In genomic region chr12:29290475-29290874, GRCh38 we compare ENCODE assay signal across 4 cellular contexts.
DNase-seq lines count a peak whose midpoint lies in the region; ATAC-seq, FAIRE-seq and TF ChIP-seq lines count a peak whose summit lies in the region.
"Not testable (repeated sequence)": the region's sequence is repeated elsewhere in the genome, so short reads cannot be mapped to it uniquely, and the experiment has no call there.

No MANE protein-coding gene starts in this region.

- not testable (repeated sequence) for DNase-seq in WTC11 (ENCODE audit: low spot score); K562 (ENCODE audit: extremely low read depth in 1 of 4, low spot score in 3 of 4)

- not testable (repeated sequence) for H3K79me2 ChIP-seq in K562 (ENCODE audit: control insufficient read depth, insufficient read depth, low read length)

- not testable (repeated sequence) for H3K36me3 ChIP-seq in HEK293 (ENCODE audit: control insufficient read depth in 2 of 2, insufficient read depth in 1 of 2, low read length in 2 of 2); K562 (ENCODE audit: control insufficient read depth, insufficient read depth, low read length)

- H3K9me3 ChIP-seq in HEK293 (ENCODE audit: control insufficient read depth, insufficient read depth, low read depth, low read length); K562 (replicated peaks; ENCODE audit: control insufficient read depth, insufficient read depth, low read depth, low read length): not testable (repeated sequence)

- BruUV-seq in K562 (replicated peaks; lab: Mats Ljungman, UMichigan), result not testable (repeated sequence)

- not testable (repeated sequence) for TF ChIP-seq POLR2A in K562 (conservative IDR thresholded peaks at IDR 0.05)

- CTCF ChIA-PET in HEK293 (lab: Yijun Ruan, JAX); WTC11 (lab: Charles Lee); K562 (lab: Yijun Ruan, JAX; ENCODE audit: low intra/inter-chr PET ratio): not testable (repeated sequence)

- H3K9me1 ChIP-seq in K562 (ENCODE audit: control insufficient read depth, insufficient read depth, low read length), result not testable (repeated sequence)

- TF ChIP-seq EP300 in K562 (IDR thresholded peaks at IDR 0.05; ENCODE audit: low read length), result not testable (repeated sequence)

- POLR2A ChIA-PET in HEK293 (lab: Yijun Ruan, JAX); WTC11 (lab: Charles Lee); K562 (lab: Yijun Ruan, JAX): not testable (repeated sequence)

- intact Hi-C loops in K562 (cut with micrococcal nuclease), result not testable (repeated sequence)

- H3K27me3 Mint-ChIP-seq in WTC11 (ENCODE audit: low read depth), result not testable (repeated sequence)

- not testable (repeated sequence) for H3K4me3 ChIP-seq in HEK293 (ENCODE audit: low read depth, low read length); K562

- TF ChIP-seq RAD21 in K562 (CRISPR knock-in tag; conservative IDR thresholded peaks at IDR 0.05 in 1 of 2, IDR thresholded peaks at IDR 0.05 in 1 of 2), result not testable (repeated sequence)

- not testable (repeated sequence) for H3K9ac ChIP-seq in K562 (ENCODE audit: insufficient read depth in 1 of 2, low read depth in 2 of 2, low read length in 2 of 2)

- H3K4me3 Mint-ChIP-seq in WTC11, result not testable (repeated sequence)

- not testable (repeated sequence) for H3K27me3 ChIP-seq in K562 (ENCODE audit: control insufficient read depth in 2 of 2, insufficient read depth in 2 of 2, low read length in 2 of 2)

- not testable (repeated sequence) for H2AFZ ChIP-seq in K562 (ENCODE audit: low read depth, low read length)

- ATAC-seq in SK-N-SH treated with all-trans-retinoic acid at 6 μM for 48 hours, WTC11, K562: not testable (repeated sequence)

- not testable (repeated sequence) for H3K36me3 Mint-ChIP-seq in WTC11

- not testable (repeated sequence) for H3K4me1 ChIP-seq in HEK293 (ENCODE audit: control insufficient read depth, insufficient read depth, low read length); K562 (replicated peaks in 1 of 2; ENCODE audit: control insufficient read depth in 2 of 2, insufficient read depth in 2 of 2, low read length in 2 of 2)

- not testable (repeated sequence) for H3K4me2 ChIP-seq in K562 (ENCODE audit: insufficient read depth, low read length)

- in situ Hi-C loops in K562 (cut with MboI), result not testable (repeated sequence)

- peaks cover 12% of the 10 kb centered on the region for H3K9me3 Mint-ChIP-seq in WTC11

- not testable (repeated sequence) for TF ChIP-seq CTCF in HEK293 (tag by site-specific recombination; IDR thresholded peaks at IDR 0.05); WTC11 (IDR thresholded peaks at IDR 0.05); K562 (IDR thresholded peaks at IDR 0.05 in 2 of 3, conservative IDR thresholded peaks at IDR 0.05 in 1 of 3; ENCODE audit: insufficient read depth in 2 of 3, low read depth in 1 of 3, low read length in 3 of 3)

- not testable (repeated sequence) for H3K27ac ChIP-seq in HEK293 (ENCODE audit: extremely low read depth, low read depth, low read length); K562 (ENCODE audit: extremely low read depth, low read depth, low read length)

- not testable (repeated sequence) for H3K4me1 Mint-ChIP-seq in WTC11

- H4K20me1 ChIP-seq in K562 (replicated peaks; ENCODE audit: control insufficient read depth, insufficient read depth, low read length), result not testable (repeated sequence)

- FAIRE-seq in K562 (lab: Jason Lieb, UNC), result not testable (repeated sequence)

- not testable (repeated sequence) for H3K27ac Mint-ChIP-seq in WTC11

TF ChIP-seq in HEK293, 187 proteins besides CTCF, POLR2A, EP300 and RAD21:
- TF ChIP-seq ZNF146 (tag by site-specific recombination; IDR thresholded peaks at IDR 0.05) (peak; percentile 82), ZNF580 (tag by site-specific recombination; IDR thresholded peaks at IDR 0.05) (peak; percentile 68)

TF ChIP-seq in SK-N-SH treated with all-trans-retinoic acid at 6 μM for 48 hours, 23 proteins besides CTCF, POLR2A, EP300 and RAD21:
- TF ChIP-seq ZNF8 (CRISPR knock-in tag; IDR thresholded peaks at IDR 0.05), result peak; percentile 90

TF ChIP-seq in WTC11, 78 proteins besides CTCF, POLR2A, EP300 and RAD21:
- 0 out of 2 replicates have a peak, but pooled peaks have one; percentile 27 for TF ChIP-seq GTF2I (CRISPR knock-in tag; conservative IDR thresholded peaks at IDR 0.05)
TF ChIP-seq in WTC11: peak in this region for 1; not testable (repeated sequence) for 77.

TF ChIP-seq in K562, 482 proteins besides CTCF, POLR2A, EP300 and RAD21:
- TF ChIP-seq ZNF146 (CRISPR knock-in tag; IDR thresholded peaks at IDR 0.05; ENCODE audit: unreplicated experiment), result peak; percentile 80
